11 cellular contexts compared by ENCODE assay signal in genomic region chr1:59477286-59477685, GRCh38.
A peak's percentile ranks its signal among the peaks of the same experiment; 100 is the strongest.
DNase-seq lines count a peak whose midpoint lies in the region; ATAC-seq and TF ChIP-seq lines count a peak whose summit lies in the region.
"Had no signal": no experiment of that assay in that cellular context is flagged by ENCODE, and none has a peak within 500 bp of the region (broad histone marks: within the 10 kb centered on the region; RNA-seq: fewer than 3 reads in every experiment).

No MANE protein-coding gene starts in this region.

- H3K36me3 Mint-ChIP-seq in activated CD4-positive, alpha-beta memory T cell treated with anti-CD3 and anti-CD28 coated beads for 36 hours = no peaks in the 10 kb centered on the region

- no peak overlapping the region for H3K4me3 Mint-ChIP-seq in activated CD4-positive, alpha-beta memory T cell treated with anti-CD3 and anti-CD28 coated beads for 36 hours
- H3K4me3 Mint-ChIP-seq: naive B cell had no signal

- POLR2A ChIA-PET in activated CD4-positive, alpha-beta memory T cell treated with anti-CD3 and anti-CD28 coated beads for 36 hours (lab: Charles Lee) = no interaction called here
- POLR2A ChIA-PET in HEK293T (lab: Yijun Ruan, JAX) = no interaction called here

- intact Hi-C loops in activated CD4-positive, alpha-beta memory T cell treated with anti-CD3 and anti-CD28 coated beads for 36 hours (cut with micrococcal nuclease) = loop anchor here (1.0 to 5.0 kb wide), 3 partner anchors 45 to 695 kb away; partner anchors contain the start of gene JUN
- intact Hi-C loops in heart right ventricle (cut with DNase I) = no loop called here

- CTCF ChIA-PET in activated CD4-positive, alpha-beta memory T cell treated with anti-CD3 and anti-CD28 coated beads for 36 hours (lab: Charles Lee) = interaction anchor here (1.8 kb wide), 1 partner anchor 222 kb away, joined by 5 read pairs; no protein-coding TSS in a partner anchor
- CTCF ChIA-PET in HEK293T (lab: Yijun Ruan, JAX) = no interaction called here

- TF ChIP-seq CTCF in AG09309 (IDR thresholded peaks at IDR 0.05; ENCODE audit: control insufficient read depth, insufficient read depth, low read depth, low read length, missing control alignments) (no peak), heart right ventricle (IDR thresholded peaks at IDR 0.05) (no peak)

- H3K4me1 ChIP-seq in heart right ventricle = peaks cover 0 to 14% (median 7%) of the 10 kb centered on the region in 9 donors

- H3K4me3 ChIP-seq in AG09309 (ENCODE audit: control insufficient read depth, low read depth, low read length) = no peak overlapping the region
- no peak overlapping the region for H3K4me3 ChIP-seq in heart right ventricle

- peak; percentile 53 for DNase-seq in AG09309 (ENCODE audit: low read depth)
- peak; percentile 74 for DNase-seq in HS-5 (ENCODE audit: low read depth)
- peak; percentile 80 for DNase-seq in activated CD4-positive, alpha-beta memory T cell treated with anti-CD3 and anti-CD28 coated beads for 36 hours
- peak; percentile 22 for DNase-seq in iris pigment epithelial cell (ENCODE audit: low read depth)
- no peak for DNase-seq in NCI-H1105 treated with DMSO at 0.1 percent for 48 hours (lab: John Stamatoyannopoulos, UW)
- no peak for DNase-seq in HEK293T (ENCODE audit: extremely low spot score)
- DNase-seq in heart right ventricle = no peak
- no peak for DNase-seq in DMS153 treated with DMSO at 0.1 percent for 48 hours (lab: John Stamatoyannopoulos, UW; ENCODE audit: unreplicated experiment)
- DNase-seq: Caco-2, naive B cell, NCI-H1436 had no signal

- no peaks in the 10 kb centered on the region for H3K9me3 Mint-ChIP-seq in activated CD4-positive, alpha-beta memory T cell treated with anti-CD3 and anti-CD28 coated beads for 36 hours

- H3K27ac ChIP-seq in heart right ventricle = no peak overlapping the region

- WGBS in heart right ventricle, 2 donors = 93 to 98% methylated on average over 6 of the region's 6 CpGs

- H3K4me1 Mint-ChIP-seq in activated CD4-positive, alpha-beta memory T cell treated with anti-CD3 and anti-CD28 coated beads for 36 hours (ENCODE audit: low read depth) = peaks cover 15% of the 10 kb centered on the region

- H3K36me3 ChIP-seq in heart right ventricle = no peaks in the 10 kb centered on the region

- H3K27me3 ChIP-seq in heart right ventricle = no peaks in the 10 kb centered on the region

- no peak for ATAC-seq in heart right ventricle

- no peaks in the 10 kb centered on the region for H3K27me3 Mint-ChIP-seq in activated CD4-positive, alpha-beta memory T cell treated with anti-CD3 and anti-CD28 coated beads for 36 hours
- H3K27me3 Mint-ChIP-seq: naive B cell had no signal

- H3K27ac Mint-ChIP-seq in activated CD4-positive, alpha-beta memory T cell treated with anti-CD3 and anti-CD28 coated beads for 36 hours = peak overlapping the region; percentile 43

- no peaks in the 10 kb centered on the region for H3K9me3 ChIP-seq in heart right ventricle
- H3K9me3 ChIP-seq: Caco-2 had no signal

TF ChIP-seq in HEK293T, 16 proteins besides CTCF, POLR2A, EP300 and RAD21:
- TF ChIP-seq PKNOX1 (IDR thresholded peaks at IDR 0.05) = no peak

Comparison
In these comparisons a context has a peak if more than half of its experiments do, and no peak if none do; other contexts are left out.
1. DNase-seq: peak in AG09309 (single experiment), HS-5 (single experiment), activated CD4-positive, alpha-beta memory T cell treated with anti-CD3 and anti-CD28 coated beads for 36 hours (single experiment) and iris pigment epithelial cell (single experiment); none in NCI-H1105 treated with DMSO at 0.1 percent for 48 hours (single experiment), HEK293T (single experiment), heart right ventricle (0 of 2) and DMS153 treated with DMSO at 0.1 percent for 48 hours (single experiment).